ENCODE assay signal across 1 cellular context in genomic region chr6:10411131-10411914, GRCh38.
TF ChIP-seq lines count a peak whose summit lies in the region.

No MANE protein-coding gene starts in this region.

TF ChIP-seq in H1, 55 proteins besides CTCF, POLR2A, EP300 and RAD21 (continued from another document):
- TF ChIP-seq CHD7 (IDR thresholded peaks at IDR 0.05; ENCODE audit: insufficient replicate concordance, low read length) (no peak), TCF12 (IDR thresholded peaks at IDR 0.05; ENCODE audit: low read depth, low read length) (no peak), ASH2L (IDR thresholded peaks at IDR 0.05; ENCODE audit: low read length) (peak; percentile 64), EGR1 (IDR thresholded peaks at IDR 0.05; ENCODE audit: borderline replicate concordance, low read depth, low read length) (0 out of 2 replicates have a peak, but pooled peaks have one; percentile 61), MAFK (IDR thresholded peaks at IDR 0.05; ENCODE audit: low read depth, low read length) (no peak), SUZ12 (IDR thresholded peaks at IDR 0.05; ENCODE audit: low read length) (peak; percentile 42; the same call in 1 of the 2 replicates), KDM4A (IDR thresholded peaks at IDR 0.05; ENCODE audit: low read depth, low read length, severe bottlenecking) (peak; percentile 16), TEAD4 (IDR thresholded peaks at IDR 0.05; ENCODE audit: low read depth, low read length) (no peak), TAF1 (IDR thresholded peaks at IDR 0.05; ENCODE audit: low read depth, low read length) (no peak), FOSL1 (IDR thresholded peaks at IDR 0.05; ENCODE audit: insufficient read depth, low read depth, low read length) (no peak), SIRT6 (IDR thresholded peaks at IDR 0.05; ENCODE audit: low read length) (no peak), GABPA (IDR thresholded peaks at IDR 0.05; ENCODE audit: borderline replicate concordance, insufficient read depth, low read length) (no peak), RNF2 (IDR thresholded peaks at IDR 0.05; ENCODE audit: borderline replicate concordance, low read depth, low read length, missing control alignments, poor library complexity, severe bottlenecking) (peak; percentile 100), EZH2 (IDR thresholded peaks at IDR 0.05; ENCODE audit: low read depth, low read length, severe bottlenecking) (peak; percentile 39), SRF (IDR thresholded peaks at IDR 0.05; ENCODE audit: low read depth, low read length) (no peak), POLR2AphosphoS5 (IDR thresholded peaks at IDR 0.05; ENCODE audit: low read depth, low read length) (no peak), CBX5 (IDR thresholded peaks at IDR 0.05; ENCODE audit: low read depth, low read length) (no peak), CREB1 (IDR thresholded peaks at IDR 0.05) (no peak), KDM1A (IDR thresholded peaks at IDR 0.05; ENCODE audit: borderline replicate concordance, low read length) (0 out of 2 replicates have a peak, but pooled peaks have one; percentile 22), CEBPB (IDR thresholded peaks at IDR 0.05; ENCODE audit: low read depth, low read length) (no peak), SIX5 (IDR thresholded peaks at IDR 0.05; ENCODE audit: low read depth, low read length) (no peak), POU5F1 (IDR thresholded peaks at IDR 0.05; ENCODE audit: low read depth, low read length) (no peak), ZNF274 (IDR thresholded peaks at IDR 0.05; ENCODE audit: borderline replicate concordance, extremely low read depth, low read length) (no peak), CBX8 (IDR thresholded peaks at IDR 0.05; ENCODE audit: borderline replicate concordance, low read depth, low read length) (no peak; the same call in 1 of the 2 replicates), MAX (IDR thresholded peaks at IDR 0.05) (no peak), CHD1 (IDR thresholded peaks at IDR 0.05; ENCODE audit: low read depth, low read length) (no peak), SP2 (IDR thresholded peaks at IDR 0.05; ENCODE audit: low read length) (no peak), BACH1 (IDR thresholded peaks at IDR 0.05; ENCODE audit: low read length) (no peak), SP4 (IDR thresholded peaks at IDR 0.05; ENCODE audit: low read length) (no peak), HDAC6 (IDR thresholded peaks at IDR 0.05; ENCODE audit: low read depth, low read length) (no peak), HDAC2 (IDR thresholded peaks at IDR 0.05; ENCODE audit: borderline replicate concordance in 1 of 2, low read depth in 2 of 2, low read length in 2 of 2) (no peak), E2F6 (IDR thresholded peaks at IDR 0.05) (no peak), BCL11A (IDR thresholded peaks at IDR 0.05; ENCODE audit: low read depth in 2 of 2, low read length in 2 of 2) (no peak), YY1 (IDR thresholded peaks at IDR 0.05; ENCODE audit: low read depth, low read length) (no peak), ATF2 (IDR thresholded peaks at IDR 0.05; ENCODE audit: low read length) (no peak)
